Comparison of ENCODE assay signal across 9 cellular contexts in genomic region chr15:67105065-67105951, GRCh38. TPM values are rescaled to one million over a fixed set of nuclear protein-coding genes. Genes with fewer than 3 reads are reported as not detected.
DNase-seq lines count a peak whose midpoint lies in the region; ATAC-seq, FAIRE-seq and TF ChIP-seq lines count a peak whose summit lies in the region.
"Had no signal": no experiment of that assay in that cellular context is flagged by ENCODE, and none has a peak within 500 bp of the region (broad histone marks: within the 10 kb centered on the region; RNA-seq: fewer than 3 reads in every experiment).

No MANE protein-coding gene starts in this region.

- dilution Hi-C loops in keratinocyte (cut with MboI; ENCODE audit: extremely low pct_ligation_motif_present, low sequenced_read_pairs), result no loop called here

- peak; percentile 85 for FAIRE-seq in keratinocyte (lab: Jason Lieb, UNC)
- no peak for FAIRE-seq in GM12891 (lab: Jason Lieb, UNC)

- no peaks in the 10 kb centered on the region for H3K9me3 ChIP-seq in keratinocyte (ENCODE audit: control insufficient read depth, low read depth, low read length)
- H3K9me3 ChIP-seq in testis, result no peaks in the 10 kb centered on the region

- no peak overlapping the region for H2AFZ ChIP-seq in keratinocyte (ENCODE audit: control insufficient read depth, low read length)

- peak overlapping the region in 1 of 3 experiments; percentile 21 for H3K4me3 ChIP-seq in keratinocyte (ENCODE audit: control insufficient read depth in 2 of 3, extremely low read depth in 1 of 3, insufficient read depth in 2 of 3, low read depth in 1 of 3, low read length in 3 of 3)
- no peak overlapping the region for H3K4me3 ChIP-seq in testis

- TF ChIP-seq POLR2A in testis (IDR thresholded peaks at IDR 0.05), result no peak
- no peak for TF ChIP-seq POLR2A in GM12891 (IDR thresholded peaks at IDR 0.05; ENCODE audit: low read depth, low read length)

- no peak for ATAC-seq in HG03457 (IDR thresholded peaks at IDR 0.05; ENCODE audit: unreplicated experiment)
- ATAC-seq in HG03469 (IDR thresholded peaks at IDR 0.05; ENCODE audit: unreplicated experiment), result no peak

- TF ChIP-seq CTCF in keratinocyte (optimal IDR thresholded peaks at IDR 0.05 in 1 of 3, IDR thresholded peaks at IDR 0.05 in 1 of 3, conservative IDR thresholded peaks at IDR 0.05 in 1 of 3; ENCODE audit: extremely low read depth in 1 of 3, insufficient read depth in 2 of 3, low read length in 3 of 3) (peak in 2 of 3 experiments; percentile 2 to 10), testis (IDR thresholded peaks at IDR 0.05) (no peak)

- 33 to 46% methylated on average over 11 of the region's 11 CpGs for whole genome bisulfite sequencing in testis, 2 donors

- peaks cover 5% of the 10 kb centered on the region for H3K9me1 ChIP-seq in keratinocyte (ENCODE audit: control insufficient read depth, extremely low read depth, insufficient read depth, low read length)

- DNase-seq in DMS 273 (lab: John Stamatoyannopoulos, UW; ENCODE audit: unreplicated experiment) (peak; percentile 35), DMS 273 treated with DMSO at 0.1 percent for 48 hours (lab: John Stamatoyannopoulos, UW) (no peak), amniotic epithelial cell (ENCODE audit: low read depth) (peak; percentile 99), keratinocyte (ENCODE audit: low read depth, low spot score) (peak; percentile 90), testis (peak; percentile 76), GM12891 (ENCODE audit: insufficient read length, low spot score) (no peak)

- H3K27ac ChIP-seq in keratinocyte (ENCODE audit: control insufficient read depth, insufficient read depth, low read length), result peak overlapping the region; percentile 88
- H3K27ac ChIP-seq in testis, result peak overlapping the region; percentile 37 to 65
- H3K27ac ChIP-seq: 22Rv1 had no signal

- peaks cover 13 to 28% of the 10 kb centered on the region in 2 experiments for H3K36me3 ChIP-seq in keratinocyte (ENCODE audit: control insufficient read depth in 2 of 2, extremely low read depth in 1 of 2, insufficient read depth in 2 of 2, low read length in 2 of 2)
- H3K36me3 ChIP-seq in testis (ENCODE audit: low read depth, missing control alignments), result no peaks in the 10 kb centered on the region

- H3K79me2 ChIP-seq in keratinocyte (ENCODE audit: control insufficient read depth, insufficient read depth, low read length), result peaks cover 75% of the 10 kb centered on the region

- H4K20me1 ChIP-seq in keratinocyte (ENCODE audit: control insufficient read depth, extremely low read depth, insufficient read depth, low read length), result no peaks in the 10 kb centered on the region

- intact Hi-C loops in testis (cut with DNase I; ENCODE audit: low total_unique reads), result no loop called here

- H3K9ac ChIP-seq in keratinocyte (ENCODE audit: control insufficient read depth, extremely low read depth, insufficient read depth, low read length), result peak overlapping the region; percentile 76

- H3K4me1 ChIP-seq in keratinocyte (ENCODE audit: control insufficient read depth, extremely low read depth, insufficient read depth, low read length) (peaks cover 83% of the 10 kb centered on the region), testis (peaks cover 30% of the 10 kb centered on the region)

- H3K27me3 ChIP-seq in keratinocyte (ENCODE audit: control insufficient read depth, extremely low read depth, insufficient read depth, low read length), result no peaks in the 10 kb centered on the region
- H3K27me3 ChIP-seq in testis, result no peaks in the 10 kb centered on the region

- peak overlapping the region; percentile 46 for H3K4me2 ChIP-seq in keratinocyte (ENCODE audit: control insufficient read depth, extremely low read depth, insufficient read depth, low read depth, low read length)

TF ChIP-seq in GM12891, 5 proteins besides CTCF, POLR2A, EP300 and RAD21:
- TF ChIP-seq POU2F2 (IDR thresholded peaks at IDR 0.05; ENCODE audit: low read depth, low read length) (no peak), SPI1 (IDR thresholded peaks at IDR 0.05; ENCODE audit: low read depth, low read length) (no peak), POLR2AphosphoS5 (IDR thresholded peaks at IDR 0.05; ENCODE audit: low read depth, low read length) (no peak), TAF1 (IDR thresholded peaks at IDR 0.05; ENCODE audit: low read depth, low read length) (no peak), PAX5 (IDR thresholded peaks at IDR 0.05; ENCODE audit: insufficient read depth, low read length, severe bottlenecking) (no peak)
TF ChIP-seq in GM12891: peak in this region for 0.

RNA-seq across cellular contexts. Expression of gene SMAD3, which starts 39.9 kb away (rescaled TPM):
- polyA plus RNA-seq in keratinocyte (30.6 to 52.9 TPM (median 33.7 TPM) in 3 replicates), testis (ENCODE audit: insufficient read depth, low read depth, low replicate concordance) (11.4 TPM)
- polyA plus RNA-seq in keratinocyte (2011; ENCODE audit: low read depth), result 8.1 TPM
- polyA plus RNA-seq in keratinocyte (2011; cell fraction: cytosol; rRNA removed), result 23.9 and 26.7 TPM in 2 replicates
- polyA plus RNA-seq in keratinocyte (2011; cell fraction: nucleus; rRNA removed), result 74.9 and 76.8 TPM in 2 replicates
- 26.5 and 44.9 TPM in 2 replicates for polyA plus RNA-seq in keratinocyte (2012; ENCODE audit: low replicate concordance)
- polyA minus RNA-seq in keratinocyte, result 45.4 to 160 TPM (median 47.7 TPM) in 3 replicates
- 23.8 TPM for polyA minus RNA-seq in keratinocyte (2011; cell fraction: cytosol; rRNA and poly(A)+ RNA removed)
- 30.5 and 55.1 TPM in 2 replicates for polyA minus RNA-seq in keratinocyte (2011; cell fraction: nucleus; rRNA and poly(A)+ RNA removed)
- 10 to 100 TPM; 18.7 to 31.6 TPM for total RNA-seq in testis
- 36.4 TPM for polyA plus RNA-seq in GM12891 (2012; ENCODE audit: low read depth, missing spikeins)

Comparison
In these comparisons a context has a peak if more than half of its experiments do, and no peak if none do; other contexts are left out.
1. DNase-seq: peak in DMS 273 (single experiment), amniotic epithelial cell (single experiment), keratinocyte (single experiment) and testis (single experiment); none in DMS 273 treated with DMSO at 0.1 percent for 48 hours (single experiment) and GM12891 (single experiment).
2. CTCF ChIP-seq: peak in keratinocyte (2 of 3); none in testis (0 of 3).